ENCODE assay signal across 15 cellular contexts in the genomic region with DNA sequence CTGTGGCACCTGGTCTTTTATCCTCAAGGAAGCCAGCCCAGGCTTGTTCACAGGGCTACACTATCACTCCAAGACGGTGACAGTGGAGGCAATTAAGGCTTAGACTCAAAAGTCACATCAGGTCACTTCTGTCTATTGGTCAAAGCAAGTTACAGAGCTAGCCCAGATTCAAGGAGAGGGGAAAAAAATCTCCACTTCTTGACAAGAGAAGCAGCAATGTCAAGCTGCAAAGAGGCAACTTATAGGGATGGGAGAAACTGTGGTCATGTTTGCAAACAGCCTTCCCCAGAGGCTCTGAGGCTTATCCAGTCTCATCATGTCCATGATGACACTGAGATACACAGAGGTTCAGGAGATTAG. TPM values are rescaled to one million over a fixed set of nuclear protein-coding genes. Genes with fewer than 3 reads are reported as not detected.
DNase-seq lines count a peak whose midpoint lies in the region; ATAC-seq and TF ChIP-seq lines count a peak whose summit lies in the region.
"Had no signal": no experiment of that assay in that cellular context is flagged by ENCODE, and none has a peak within 500 bp of the region (broad histone marks: within the 10 kb centered on the region; RNA-seq: fewer than 3 reads in every experiment).

No MANE protein-coding gene starts in this region.

- intact Hi-C loops in thyroid gland (cut with DNase I): no loop called here
- intact Hi-C loops in activated CD4-positive, alpha-beta T cell treated with anti-CD3 and anti-CD28 coated beads, Interleukin-2, amount 10 ng/mL, durations not matched to agents 24 days and 14 days (cut with micrococcal nuclease): no loop called here

- no peaks in the 10 kb centered on the region for H3K9me3 Mint-ChIP-seq in activated T-cell treated with anti-CD3 and anti-CD28 coated beads, Interleukin-2, amount 50 U/mL, for 24 hours
- no peaks in the 10 kb centered on the region for H3K9me3 Mint-ChIP-seq in activated CD4-positive, alpha-beta T cell treated with anti-CD3 and anti-CD28 coated beads, Interleukin-2, amount 10 ng/mL, durations not matched to agents 24 days and 14 days
- H3K9me3 Mint-ChIP-seq: activated naive CD8-positive, alpha-beta T cell treated with anti-CD3 and anti-CD28 coated beads, Interleukin-2, amount 50 U/mL, for 24 hours; natural killer cell treated with Interleukin-12 subunit alpha and Interleukin-12 subunit beta and Interleukin-15 and Interleukin-18, amount 100 ng/mL, for 72 hours had no signal

- peak overlapping the region; percentile 44 for H3K27ac Mint-ChIP-seq in activated T-cell treated with anti-CD3 and anti-CD28 coated beads, Interleukin-2, amount 50 U/mL, for 24 hours
- no peak overlapping the region for H3K27ac Mint-ChIP-seq in activated CD4-positive, alpha-beta T cell treated with anti-CD3 and anti-CD28 coated beads, Interleukin-2, amount 10 ng/mL, durations not matched to agents 24 days and 14 days
- H3K27ac Mint-ChIP-seq: activated naive CD8-positive, alpha-beta T cell treated with anti-CD3 and anti-CD28 coated beads, Interleukin-2, amount 50 U/mL, for 24 hours; natural killer cell treated with Interleukin-12 subunit alpha and Interleukin-12 subunit beta and Interleukin-15 and Interleukin-18, amount 100 ng/mL, for 72 hours had no signal

- H3K4me3 ChIP-seq in thyroid gland (replicated peaks in 1 of 3): no peak overlapping the region
- H3K4me3 ChIP-seq: right lobe of liver had no signal

- WGBS in thyroid gland, 2 donors: 35 to 70% methylated on average over 1 of the region's 1 CpG

- TF ChIP-seq CTCF in thyroid gland (IDR thresholded peaks at IDR 0.05): no peak

- H3K4me1 ChIP-seq in thyroid gland: peaks cover 8 to 26% of the 10 kb centered on the region in 2 donors
- H3K4me1 ChIP-seq: Caco-2 had no signal

- DNase-seq in activated T-cell treated with anti-CD3 and anti-CD28 coated beads, Interleukin-2, amount 50 U/mL, for 24 hours: no peak
- DNase-seq in activated T-cell treated with anti-CD3 and anti-CD28 coated beads, Interleukin-2, amount 50 U/mL, for 48 hours: no peak
- peak; percentile 20 for DNase-seq in RPMI7951 (ENCODE audit: low read depth)
- peak; percentile 94 for DNase-seq in islet precursor cell
- peak; percentile 40 to 65 for DNase-seq in thyroid gland
- no peak for DNase-seq in NCI-H748 (lab: John Stamatoyannopoulos, UW; ENCODE audit: unreplicated experiment)
- DNase-seq in activated CD4-positive, alpha-beta T cell treated with anti-CD3 and anti-CD28 coated beads, Interleukin-2, amount 10 ng/mL, durations not matched to agents 24 days and 14 days: no peak
- DNase-seq: activated naive CD8-positive, alpha-beta T cell treated with anti-CD3 and anti-CD28 coated beads, Interleukin-2, amount 50 U/mL, for 24 hours; Caco-2; hypothalamus; left ventricle myocardium superior had no signal

- no peak for ATAC-seq in HG03280 (IDR thresholded peaks at IDR 0.05; ENCODE audit: unreplicated experiment)
- ATAC-seq: activated CD4-positive, CD25-positive, alpha-beta regulatory T cell treated with anti-CD3 and anti-CD28 coated beads, Interleukin-2, amount 50 U/mL, for 24 hours; activated naive CD8-positive, alpha-beta T cell treated with anti-CD3 and anti-CD28 coated beads, Interleukin-2, amount 50 U/mL, for 24 hours; left ventricle myocardium superior; natural killer cell treated with Interleukin-12 subunit alpha and Interleukin-12 subunit beta and Interleukin-15 and Interleukin-18, amount 100 ng/mL, for 72 hours; right lobe of liver had no signal

- H3K4me1 Mint-ChIP-seq in activated T-cell treated with anti-CD3 and anti-CD28 coated beads, Interleukin-2, amount 50 U/mL, for 24 hours (ENCODE audit: low read depth): peaks cover 17% of the 10 kb centered on the region
- peaks cover 10% of the 10 kb centered on the region for H3K4me1 Mint-ChIP-seq in activated CD4-positive, alpha-beta T cell treated with anti-CD3 and anti-CD28 coated beads, Interleukin-2, amount 10 ng/mL, durations not matched to agents 24 days and 14 days

- H3K27me3 ChIP-seq in thyroid gland: no peaks in the 10 kb centered on the region
- H3K27me3 ChIP-seq: right lobe of liver had no signal

- no peak for TF ChIP-seq POLR2A in thyroid gland (IDR thresholded peaks at IDR 0.05)

- H3K27ac ChIP-seq in thyroid gland: peak overlapping the region; percentile 41 to 79 (median 71)
- H3K27ac ChIP-seq: right lobe of liver had no signal

- no peak overlapping the region for H3K4me3 Mint-ChIP-seq in activated T-cell treated with anti-CD3 and anti-CD28 coated beads, Interleukin-2, amount 50 U/mL, for 24 hours
- H3K4me3 Mint-ChIP-seq in activated CD4-positive, alpha-beta T cell treated with anti-CD3 and anti-CD28 coated beads, Interleukin-2, amount 10 ng/mL, durations not matched to agents 24 days and 14 days: no peak overlapping the region
- H3K4me3 Mint-ChIP-seq: activated naive CD8-positive, alpha-beta T cell treated with anti-CD3 and anti-CD28 coated beads, Interleukin-2, amount 50 U/mL, for 24 hours; natural killer cell treated with Interleukin-12 subunit alpha and Interleukin-12 subunit beta and Interleukin-15 and Interleukin-18, amount 100 ng/mL, for 72 hours had no signal

- no peaks in the 10 kb centered on the region for H3K36me3 ChIP-seq in thyroid gland
- H3K36me3 ChIP-seq: right lobe of liver had no signal

- H3K36me3 Mint-ChIP-seq in activated T-cell treated with anti-CD3 and anti-CD28 coated beads, Interleukin-2, amount 50 U/mL, for 24 hours (ENCODE audit: low read depth): peaks cover 51% of the 10 kb centered on the region
- H3K36me3 Mint-ChIP-seq in activated CD4-positive, alpha-beta T cell treated with anti-CD3 and anti-CD28 coated beads, Interleukin-2, amount 10 ng/mL, durations not matched to agents 24 days and 14 days (ENCODE audit: low read depth): peaks cover 21% of the 10 kb centered on the region
- H3K36me3 Mint-ChIP-seq: natural killer cell treated with Interleukin-12 subunit alpha and Interleukin-12 subunit beta and Interleukin-15 and Interleukin-18, amount 100 ng/mL, for 72 hours had no signal

- no peaks in the 10 kb centered on the region for H3K27me3 Mint-ChIP-seq in activated T-cell treated with anti-CD3 and anti-CD28 coated beads, Interleukin-2, amount 50 U/mL, for 24 hours
- no peaks in the 10 kb centered on the region for H3K27me3 Mint-ChIP-seq in activated CD4-positive, alpha-beta T cell treated with anti-CD3 and anti-CD28 coated beads, Interleukin-2, amount 10 ng/mL, durations not matched to agents 24 days and 14 days
- H3K27me3 Mint-ChIP-seq: activated naive CD8-positive, alpha-beta T cell treated with anti-CD3 and anti-CD28 coated beads, Interleukin-2, amount 50 U/mL, for 24 hours; natural killer cell treated with Interleukin-12 subunit alpha and Interleukin-12 subunit beta and Interleukin-15 and Interleukin-18, amount 100 ng/mL, for 72 hours had no signal

- no peaks in the 10 kb centered on the region for H3K9me3 ChIP-seq in thyroid gland
- H3K9me3 ChIP-seq: Caco-2, right lobe of liver had no signal

RNA-seq across cellular contexts. Expression of a gene that starts 31.6 kb away (rescaled TPM):
- 127 and 150 TPM in 2 replicates for total RNA-seq in RPMI7951 (2014; rRNA removed; shearing (Covaris generic))
- 1,000 to 10,000 TPM in 1 of 4 donors, 100 to 1,000 TPM in 3; 289 to 1,632 (median 420) TPM for total RNA-seq in thyroid gland
- not detected in 2 replicates for total RNA-seq in activated CD4-positive, alpha-beta T cell treated with anti-CD3 and anti-CD28 coated beads, Interleukin-2, amount 10 ng/mL, durations not matched to agents 24 days and 14 days
- total RNA-seq: natural killer cell treated with Interleukin-12 subunit alpha and Interleukin-12 subunit beta and Interleukin-15 and Interleukin-18, amount 100 ng/mL, for 72 hours had no signal

RNA-seq across cellular contexts. Expression of a gene that starts 36.3 kb away (rescaled TPM):
- total RNA-seq in RPMI7951 (2014; rRNA removed; shearing (Covaris generic)): 5.6 and 6.2 TPM in 2 replicates
- total RNA-seq in thyroid gland: 10 to 100 TPM; 19.3 to 21.9 (median 20.4) TPM
- total RNA-seq in activated CD4-positive, alpha-beta T cell treated with anti-CD3 and anti-CD28 coated beads, Interleukin-2, amount 10 ng/mL, durations not matched to agents 24 days and 14 days: 27.1 and 30.7 TPM in 2 replicates

RNA-seq across cellular contexts. Expression of a gene that starts 36.4 kb away (rescaled TPM):
- 21.6 and 23.6 TPM in 2 replicates for total RNA-seq in RPMI7951 (2014; rRNA removed; shearing (Covaris generic))
- 10 to 100 TPM; 24.0 to 37.2 (median 26.4) TPM for total RNA-seq in thyroid gland
- total RNA-seq in activated CD4-positive, alpha-beta T cell treated with anti-CD3 and anti-CD28 coated beads, Interleukin-2, amount 10 ng/mL, durations not matched to agents 24 days and 14 days: 234 and 238 TPM in 2 replicates

RNA-seq across cellular contexts. Expression of a gene that starts 50.8 kb away (rescaled TPM):
- total RNA-seq in RPMI7951 (2014; rRNA removed; shearing (Covaris generic)): under 0.01 and 0.24 TPM in 2 replicates
- total RNA-seq in thyroid gland: 1 to 10 TPM; 4.3 to 9.7 (median 7.1) TPM
- 0.12 and 0.16 TPM in 2 replicates for total RNA-seq in activated CD4-positive, alpha-beta T cell treated with anti-CD3 and anti-CD28 coated beads, Interleukin-2, amount 10 ng/mL, durations not matched to agents 24 days and 14 days

Comparison
In these comparisons a context has a peak if more than half of its experiments do, and no peak if none do; other contexts are left out.
1. DNase-seq: peak in RPMI7951 (single experiment), islet precursor cell (single experiment) and thyroid gland (2 of 2); none in activated T-cell treated with anti-CD3 and anti-CD28 coated beads, Interleukin-2, amount 50 U/mL, for 24 hours (single experiment), activated T-cell treated with anti-CD3 and anti-CD28 coated beads, Interleukin-2, amount 50 U/mL, for 48 hours (0 of 2), NCI-H748 (single experiment) and activated CD4-positive, alpha-beta T cell treated with anti-CD3 and anti-CD28 coated beads, Interleukin-2, amount 10 ng/mL, durations not matched to agents 24 days and 14 days (single experiment).
2. RNA of a gene that starts 31.6 kb away (total RNA-seq): 289 to 1,632 TPM in thyroid gland and 127 to 150 TPM in RPMI7951; not detected in activated CD4-positive, alpha-beta T cell treated with anti-CD3 and anti-CD28 coated beads, Interleukin-2, amount 10 ng/mL, durations not matched to agents 24 days and 14 days; every median in the first group is over 100 times any median in the second.